Comparison of ENCODE assay signal across 26 cellular contexts in the genomic region with DNA sequence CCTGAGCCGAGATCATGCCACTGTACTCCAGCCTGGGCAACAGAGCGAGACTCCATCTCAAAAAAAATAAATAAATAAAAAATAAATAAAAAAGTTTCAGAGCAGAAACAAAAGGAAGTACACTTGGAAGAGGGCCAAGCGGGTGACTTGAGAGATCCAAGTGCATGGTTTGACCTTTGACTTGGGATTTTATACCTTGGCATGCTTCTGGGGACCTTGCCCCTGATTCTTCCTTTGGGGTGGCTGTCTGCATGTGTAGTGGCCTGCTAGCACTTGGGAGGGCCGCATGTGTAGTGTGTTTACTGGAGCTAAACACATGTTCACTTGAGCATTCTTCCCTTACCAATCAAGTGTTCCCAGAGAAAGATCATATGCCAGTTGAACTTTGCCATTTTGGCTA.
DNase-seq lines count a peak whose midpoint lies in the region; ATAC-seq, FAIRE-seq and TF ChIP-seq lines count a peak whose summit lies in the region.
"Had no signal": no experiment of that assay in that cellular context is flagged by ENCODE, and none has a peak within 500 bp of the region (broad histone marks: within the 10 kb centered on the region; RNA-seq: fewer than 3 reads in every experiment).

No MANE protein-coding gene starts in this region.

- H3K27me3 ChIP-seq in Peyer's patch (no peaks in the 10 kb centered on the region), small intestine (ENCODE audit: control insufficient read depth in 2 of 2, insufficient read depth in 2 of 2, low read length in 2 of 2) (no peaks in the 10 kb centered on the region), suprapubic skin (no peaks in the 10 kb centered on the region)
- H3K27me3 ChIP-seq: BE2C; BLaER1 treated with 17β-estradiol and CSF1 and Interleukin-3, amounts not matched to agents 10 nM and 100 nM had no signal

- peaks cover 0 to 7% (median 0%) of the 10 kb centered on the region in 4 donors for H3K4me1 ChIP-seq in Peyer's patch
- peaks cover 2 to 4% of the 10 kb centered on the region in 2 donors for H3K4me1 ChIP-seq in small intestine (ENCODE audit: control insufficient read depth in 2 of 2, insufficient read depth in 1 of 2, low read depth in 1 of 2, low read length in 1 of 2)
- peaks cover 7% of the 10 kb centered on the region for H3K4me1 ChIP-seq in suprapubic skin
- H3K4me1 ChIP-seq: BE2C had no signal

- intact Hi-C loops in left colon (cut with DNase I, micrococcal nuclease) = no loop called here

- TF ChIP-seq CTCF in Peyer's patch (IDR thresholded peaks at IDR 0.05) (no peak), suprapubic skin (IDR thresholded peaks at IDR 0.05) (no peak)

- TF ChIP-seq EP300 in suprapubic skin (IDR thresholded peaks at IDR 0.05) = no peak

- no peak for TF ChIP-seq POLR2A in Peyer's patch (IDR thresholded peaks at IDR 0.05)
- no peak for TF ChIP-seq POLR2A in H54 (IDR thresholded peaks at IDR 0.05; ENCODE audit: low read depth, low read length)
- no peak for TF ChIP-seq POLR2A in suprapubic skin (IDR thresholded peaks at IDR 0.05)

- H3K27ac ChIP-seq in Peyer's patch (peak overlapping the region in 2 of 4 donors; percentile 19 to 43), small intestine (ENCODE audit: low read depth in 1 of 2, low read length in 1 of 2) (no peak overlapping the region), suprapubic skin (no peak overlapping the region)
- H3K27ac ChIP-seq: A549; BLaER1 treated with 17β-estradiol and CSF1 and Interleukin-3, amounts not matched to agents 10 nM and 100 nM; GM23248 had no signal

- no peak overlapping the region for H3K4me3 ChIP-seq in Peyer's patch
- no peak overlapping the region for H3K4me3 ChIP-seq in small intestine (ENCODE audit: low read depth in 1 of 2, low read length in 2 of 2)
- H3K4me3 ChIP-seq in suprapubic skin = no peak overlapping the region
- H3K4me3 ChIP-seq: A549; BLaER1 treated with 17β-estradiol and CSF1 and Interleukin-3, amounts not matched to agents 10 nM and 100 nM; GM12878; GM23248 had no signal

- DNase-seq in Peyer's patch (peak in 2 of 3 donors; percentile 63 to 70), left colon (peak in 1 of 2 donors; percentile 52), small intestine (peak; percentile 81), H54 (ENCODE audit: insufficient read length, low spot score) (no peak), suprapubic skin (ENCODE audit: low spot score in 2 of 2) (no peak), foreskin melanocyte (no peak), medulla oblongata (ENCODE audit: extremely low spot score) (no peak)
- DNase-seq: 8988T; ACHN; AML-193; BE2C; CD4-positive, alpha-beta T cell; CD8-positive, alpha-beta memory T cell; DMS 273 treated with DMSO at 0.1 percent for 48 hours; DMS79; EL; GDM1; GM23248; H9 had no signal

- 52 to 84% (median 59%) methylated on average over 4 of the region's 4 CpGs for whole genome bisulfite sequencing in small intestine, 3 donors
- WGBS in suprapubic skin = 89% methylated on average over 4 of the region's 4 CpGs

- H3K36me3 ChIP-seq in Peyer's patch = no peaks in the 10 kb centered on the region
- no peaks in the 10 kb centered on the region for H3K36me3 ChIP-seq in small intestine (ENCODE audit: control insufficient read depth in 2 of 2, insufficient read depth in 2 of 2, low read length in 2 of 2)
- H3K36me3 ChIP-seq in suprapubic skin = no peaks in the 10 kb centered on the region
- H3K36me3 ChIP-seq: BE2C; BLaER1 treated with 17β-estradiol and CSF1 and Interleukin-3, amounts not matched to agents 10 nM and 100 nM had no signal

- H3K9me3 ChIP-seq in Peyer's patch (no peaks in the 10 kb centered on the region), small intestine (ENCODE audit: control insufficient read depth, low read depth) (no peaks in the 10 kb centered on the region), suprapubic skin (no peaks in the 10 kb centered on the region)
- H3K9me3 ChIP-seq: A549, BE2C had no signal

- peak; percentile 71 for ATAC-seq in left colon
- ATAC-seq: A549, GM12878, HCT116 had no signal

- FAIRE-seq in small intestine (lab: Jason Lieb, UNC) (no peak), H54 (lab: Jason Lieb, UNC) (no peak)
- FAIRE-seq: A549, D721Med, GM12878, GM19239, H1 had no signal

Comparison
In these comparisons a context has a peak if more than half of its experiments do, and no peak if none do; other contexts are left out.
1. DNase-seq: peak in Peyer's patch (2 of 3) and small intestine (single experiment); none in H54 (single experiment), suprapubic skin (0 of 2), foreskin melanocyte (single experiment) and medulla oblongata (single experiment).